Comparison of ENCODE assay signal across 2 cellular contexts in genomic region chr6:43922423-43923375, GRCh38.
TF ChIP-seq lines count a peak whose summit lies in the region.

No MANE protein-coding gene starts in this region.

TF ChIP-seq in SK-N-SH, 30 proteins besides CTCF, POLR2A, EP300 and RAD21 (continued from another document):
- TF ChIP-seq TEAD4 (IDR thresholded peaks at IDR 0.05; ENCODE audit: borderline replicate concordance, insufficient read depth) (no peak), MEF2A (IDR thresholded peaks at IDR 0.05; ENCODE audit: borderline replicate concordance, low read depth) (no peak), EZH2phosphoT487 (IDR thresholded peaks at IDR 0.05; ENCODE audit: borderline replicate concordance, low read depth) (no peak), FOXM1 (IDR thresholded peaks at IDR 0.05; ENCODE audit: low read depth) (no peak), GABPA (IDR thresholded peaks at IDR 0.05; ENCODE audit: low read depth) (no peak), MXI1 (IDR thresholded peaks at IDR 0.05; ENCODE audit: low read depth, low read length) (no peak), TAF1 (IDR thresholded peaks at IDR 0.05; ENCODE audit: borderline replicate concordance, low read depth, low read length) (no peak), NRF1 (IDR thresholded peaks at IDR 0.05; ENCODE audit: low read depth, low read length) (no peak), YY1 (IDR thresholded peaks at IDR 0.05; ENCODE audit: low read depth) (no peak)

TF ChIP-seq in SK-N-SH treated with all-trans-retinoic acid at 6 μM for 48 hours, 23 proteins besides CTCF, POLR2A, EP300 and RAD21 (continued from another document):
- no peak for TF ChIP-seq POU6F1 (CRISPR knock-in tag; IDR thresholded peaks at IDR 0.05; ENCODE audit: borderline replicate concordance, low read depth)
- TF ChIP-seq ZNF70 (CRISPR knock-in tag; IDR thresholded peaks at IDR 0.05) = no peak
- TF ChIP-seq ISL1 (CRISPR knock-in tag; IDR thresholded peaks at IDR 0.05) = no peak
- no peak for TF ChIP-seq OSR1 (CRISPR knock-in tag; IDR thresholded peaks at IDR 0.05)
- no peak for TF ChIP-seq PPARA (CRISPR knock-in tag; IDR thresholded peaks at IDR 0.05; ENCODE audit: borderline replicate concordance)
- no peak for TF ChIP-seq ZNF8 (CRISPR knock-in tag; IDR thresholded peaks at IDR 0.05)
- TF ChIP-seq RARB (CRISPR knock-in tag; IDR thresholded peaks at IDR 0.05) = no peak
- no peak for TF ChIP-seq CSDC2 (CRISPR knock-in tag; IDR thresholded peaks at IDR 0.05)
- no peak for TF ChIP-seq ZFP3 (CRISPR knock-in tag; IDR thresholded peaks at IDR 0.05)
- no peak for TF ChIP-seq CSRNP3 (CRISPR knock-in tag; IDR thresholded peaks at IDR 0.05)
- TF ChIP-seq, protein P1, sequence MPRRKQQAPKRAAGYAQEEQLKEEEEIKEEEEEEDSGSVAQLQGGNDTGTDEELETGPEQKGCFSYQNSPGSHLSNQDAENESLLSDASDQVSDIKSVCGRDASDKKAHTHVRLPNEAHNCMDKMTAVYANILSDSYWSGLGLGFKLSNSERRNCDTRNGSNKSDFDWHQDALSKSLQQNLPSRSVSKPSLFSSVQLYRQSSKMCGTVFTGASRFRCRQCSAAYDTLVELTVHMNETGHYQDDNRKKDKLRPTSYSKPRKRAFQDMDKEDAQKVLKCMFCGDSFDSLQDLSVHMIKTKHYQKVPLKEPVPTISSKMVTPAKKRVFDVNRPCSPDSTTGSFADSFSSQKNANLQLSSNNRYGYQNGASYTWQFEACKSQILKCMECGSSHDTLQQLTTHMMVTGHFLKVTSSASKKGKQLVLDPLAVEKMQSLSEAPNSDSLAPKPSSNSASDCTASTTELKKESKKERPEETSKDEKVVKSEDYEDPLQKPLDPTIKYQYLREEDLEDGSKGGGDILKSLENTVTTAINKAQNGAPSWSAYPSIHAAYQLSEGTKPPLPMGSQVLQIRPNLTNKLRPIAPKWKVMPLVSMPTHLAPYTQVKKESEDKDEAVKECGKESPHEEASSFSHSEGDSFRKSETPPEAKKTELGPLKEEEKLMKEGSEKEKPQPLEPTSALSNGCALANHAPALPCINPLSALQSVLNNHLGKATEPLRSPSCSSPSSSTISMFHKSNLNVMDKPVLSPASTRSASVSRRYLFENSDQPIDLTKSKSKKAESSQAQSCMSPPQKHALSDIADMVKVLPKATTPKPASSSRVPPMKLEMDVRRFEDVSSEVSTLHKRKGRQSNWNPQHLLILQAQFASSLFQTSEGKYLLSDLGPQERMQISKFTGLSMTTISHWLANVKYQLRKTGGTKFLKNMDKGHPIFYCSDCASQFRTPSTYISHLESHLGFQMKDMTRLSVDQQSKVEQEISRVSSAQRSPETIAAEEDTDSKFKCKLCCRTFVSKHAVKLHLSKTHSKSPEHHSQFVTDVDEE (CRISPR knock-in tag; IDR thresholded peaks at IDR 0.05) = no peak
- no peak for TF ChIP-seq SNAI2 (CRISPR knock-in tag; IDR thresholded peaks at IDR 0.05)
- no peak for TF ChIP-seq ARNTL (CRISPR knock-in tag; IDR thresholded peaks at IDR 0.05; ENCODE audit: borderline replicate concordance, low read depth)
